Comparison of ENCODE assay signal across 8 cellular contexts in the genomic region with DNA sequence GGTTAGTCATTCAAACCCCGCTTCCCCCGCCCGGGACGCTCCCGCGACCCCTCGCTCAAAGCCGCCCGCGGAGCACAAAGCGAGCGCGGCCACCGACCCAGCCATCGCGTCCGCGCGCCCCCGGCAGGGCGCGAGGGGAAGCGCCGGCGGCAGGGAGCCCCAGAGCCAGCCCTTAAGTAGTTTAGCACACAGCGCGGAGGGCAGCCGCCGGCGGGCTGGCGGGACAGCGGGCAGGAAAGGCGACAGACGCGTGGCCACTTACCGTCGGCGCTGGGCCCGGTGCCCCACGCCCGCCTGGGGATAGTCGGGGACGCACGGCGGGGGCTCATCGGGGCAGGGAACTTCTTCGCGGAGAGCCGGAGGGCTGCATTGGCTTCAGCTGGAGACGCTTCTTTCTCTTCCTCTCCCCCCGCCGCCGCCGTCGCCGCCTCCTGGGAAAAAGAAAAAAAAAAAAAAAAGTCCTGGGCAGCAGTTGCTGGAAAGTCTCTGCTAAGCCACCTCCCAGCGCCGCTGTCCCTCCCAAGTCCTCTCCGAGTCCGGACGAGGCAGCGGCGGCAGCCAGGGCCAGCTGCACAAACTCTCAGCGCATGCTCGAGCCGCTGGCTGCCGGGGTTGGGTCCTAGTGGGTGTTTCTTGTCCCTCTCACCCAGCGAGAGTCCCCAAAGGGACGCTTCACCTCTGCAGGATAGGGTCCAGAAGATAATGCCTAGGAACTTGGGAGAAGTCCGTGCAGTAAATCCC. TPM values are rescaled to one million over a fixed set of nuclear protein-coding genes. Genes with fewer than 3 reads are reported as not detected.
DNase-seq lines count a peak whose midpoint lies in the region; ATAC-seq, FAIRE-seq and TF ChIP-seq lines count a peak whose summit lies in the region.

A gene with protein sequence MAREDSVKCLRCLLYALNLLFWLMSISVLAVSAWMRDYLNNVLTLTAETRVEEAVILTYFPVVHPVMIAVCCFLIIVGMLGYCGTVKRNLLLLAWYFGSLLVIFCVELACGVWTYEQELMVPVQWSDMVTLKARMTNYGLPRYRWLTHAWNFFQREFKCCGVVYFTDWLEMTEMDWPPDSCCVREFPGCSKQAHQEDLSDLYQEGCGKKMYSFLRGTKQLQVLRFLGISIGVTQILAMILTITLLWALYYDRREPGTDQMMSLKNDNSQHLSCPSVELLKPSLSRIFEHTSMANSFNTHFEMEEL (minus strand): TSS at position 587 of the 741 bp plus-strand sequence. CDS start 1,381 bp downstream, outside the sequence.

- DNase-seq in AG04450 (ENCODE audit: low read depth, low spot score) (no peak), NCI-H2081 (lab: John Stamatoyannopoulos, UW) (peak; percentile 78 to 84), choroid plexus epithelial cell (ENCODE audit: low read depth) (peak; percentile 59), kidney (peak; percentile 96), smooth muscle cell of the brain vasculature (ENCODE audit: low read depth, low spot score) (peak; percentile 20)

- no peaks in the 10 kb centered on the region for H3K9me3 ChIP-seq in AG04450 (ENCODE audit: control insufficient read depth, insufficient read depth, low read length)
- H3K9me3 ChIP-seq in kidney (ENCODE audit: control insufficient read depth in 1 of 2, low read length in 2 of 2), result no peaks in the 10 kb centered on the region

- peaks cover 2 to 4% of the 10 kb centered on the region in 2 donors for H3K4me1 ChIP-seq in kidney (ENCODE audit: control insufficient read depth in 1 of 2, insufficient read depth in 1 of 2, low read depth in 1 of 2, low read length in 2 of 2)

- H3K9ac ChIP-seq in kidney (ENCODE audit: low read length in 2 of 2), result peak within 1 kb of the TSS; percentile 70 to 86

- peak; percentile 77 for ATAC-seq in GM18867 (IDR thresholded peaks at IDR 0.05; ENCODE audit: unreplicated experiment)
- peak; percentile 90 for ATAC-seq in HG03045 (IDR thresholded peaks at IDR 0.05; ENCODE audit: unreplicated experiment)

- peak within 1 kb of the TSS; percentile 71 for H3K4me3 ChIP-seq in AG04450 (ENCODE audit: low read depth, low read length)
- peak within 1 kb of the TSS; percentile 77 for H3K4me3 ChIP-seq in WI38 (ENCODE audit: low read depth, low read length)
- H3K4me3 ChIP-seq in choroid plexus epithelial cell (ENCODE audit: low read depth, low read length), result peak within 1 kb of the TSS; percentile 83
- peak within 1 kb of the TSS; percentile 84 to 96 for H3K4me3 ChIP-seq in kidney (ENCODE audit: low read length in 2 of 2)

- CTCF ChIA-PET in AG04450 (lab: Charles Lee), result interaction anchor here (0.6 to 4.5 kb wide), 9 partner anchors 10 to 1377 kb away, joined by 3 to 19 read pairs (median 3); no protein-coding TSS in a partner anchor

- POLR2A ChIA-PET in AG04450 (lab: Yijun Ruan, JAX), result interaction anchor here (0.6 to 1.2 kb wide), 5 partner anchors 16 to 568 kb away, joined by 3 to 5 read pairs (median 5); no protein-coding TSS in a partner anchor

- FAIRE-seq in kidney (lab: Jason Lieb, UNC), result no peak

- H3K27ac ChIP-seq in AG04450 (ENCODE audit: low read depth, low read length) (no peak within 1 kb of the TSS), kidney (ENCODE audit: low read depth in 2 of 2, low read length in 2 of 2) (peak within 1 kb of the TSS; percentile 93 to 94)

- TF ChIP-seq CTCF in AG04450 (IDR thresholded peaks at IDR 0.05; ENCODE audit: low read depth, low read length), result peak; percentile 62
- peak; percentile 75 for TF ChIP-seq CTCF in WI38 (IDR thresholded peaks at IDR 0.05; ENCODE audit: low read depth, low read length)
- TF ChIP-seq CTCF in choroid plexus epithelial cell (conservative IDR thresholded peaks at IDR 0.05; ENCODE audit: low read depth, low read length), result peak; percentile 35
- TF ChIP-seq CTCF in kidney (IDR thresholded peaks at IDR 0.05; ENCODE audit: borderline replicate concordance, extremely low read depth, insufficient read depth), result peak; percentile 57

- H3K27me3 ChIP-seq in AG04450 (ENCODE audit: control insufficient read depth, insufficient read depth, low read length), result no peaks in the 10 kb centered on the region

- H3K36me3 ChIP-seq in kidney (ENCODE audit: control insufficient read depth in 1 of 2, insufficient read depth in 2 of 2, low read length in 2 of 2), result no peaks in the 10 kb centered on the region

- intact Hi-C loops in kidney (cut with DNase I), result no loop called here

RNA-seq across cellular contexts. Expression of the gene that starts here (rescaled TPM):
- polyA plus RNA-seq in AG04450 (2011; rRNA removed) (3.4 and 6.9 TPM in 2 replicates), kidney (ENCODE audit: insufficient read depth, low read depth, low replicate concordance) (44.2 TPM)
- polyA minus RNA-seq in AG04450 (2011; rRNA and poly(A)+ RNA removed), result 1.6 and 9.2 TPM in 2 replicates
- total RNA-seq in kidney, result 76.5 TPM
